ENCODE assay signal across 19 cellular contexts in genomic region chr17:62017496-62017895, GRCh38. TPM values are rescaled to one million over a fixed set of nuclear protein-coding genes. Genes with fewer than 3 reads are reported as not detected.
A peak's percentile ranks its signal among the peaks of the same experiment; 100 is the strongest.
DNase-seq lines count a peak whose midpoint lies in the region; ATAC-seq, FAIRE-seq and TF ChIP-seq lines count a peak whose summit lies in the region.
"Had no signal": no experiment of that assay in that cellular context is flagged by ENCODE, and none has a peak within 500 bp of the region (broad histone marks: within the 10 kb centered on the region; RNA-seq: fewer than 3 reads in every experiment).

No MANE protein-coding gene starts in this region.

- H3K4me3 ChIP-seq in AG04450 (ENCODE audit: low read depth, low read length), result no peak overlapping the region
- H3K4me3 ChIP-seq in IMR-90 (ENCODE audit: insufficient read depth, low read depth, low read length), result no peak overlapping the region
- H3K4me3 ChIP-seq in GM12878, result no peak overlapping the region
- no peak overlapping the region for H3K4me3 ChIP-seq in foreskin fibroblast (ENCODE audit: low read depth in 1 of 2, low read length in 2 of 2)
- no peak overlapping the region for H3K4me3 ChIP-seq in pancreas
- H3K4me3 ChIP-seq in GM23338, result no peak overlapping the region
- H3K4me3 ChIP-seq in aorta (ENCODE audit: low read length in 2 of 2), result no peak overlapping the region
- H3K4me3 ChIP-seq: A549, upper lobe of right lung had no signal

- H3K79me1 ChIP-seq in IMR-90 (ENCODE audit: low read depth in 1 of 2, low read length in 2 of 2), result peaks cover 12 to 38% of the 10 kb centered on the region in 2 experiments; a peak in 3 of 4 replicates

- no peak overlapping the region for H2AK9ac ChIP-seq in IMR-90 (replicated peaks; ENCODE audit: low read depth, low read length, poor library complexity)

- no peak overlapping the region for H3K4ac ChIP-seq in IMR-90 (ENCODE audit: low read depth, low read length)

- H3K36me3 Mint-ChIP-seq in GM23338 (ENCODE audit: low read depth), result peaks cover 63% of the 10 kb centered on the region

- H2AK5ac ChIP-seq in IMR-90 (ENCODE audit: low read depth, low read length), result no peak overlapping the region

- BruUV-seq in IMR-90 (replicated peaks; lab: Mats Ljungman, UMichigan), result no TSS peak
- no TSS peak for BruUV-seq in GM12878 (replicated peaks; lab: Mats Ljungman, UMichigan)

- TF ChIP-seq RAD21 in IMR-90 (IDR thresholded peaks at IDR 0.05; ENCODE audit: low read length) (no peak), GM12878 (IDR thresholded peaks at IDR 0.05; ENCODE audit: insufficient read depth, low read depth, low read length) (no peak)

- H3K23ac ChIP-seq in IMR-90 (ENCODE audit: low read depth, low read length), result no peak overlapping the region

- no CpG with 5 or more reads among the region's 1 CpG for WGBS in IMR-90 (ENCODE audit: extremely low coverage in 2 of 2, insufficient read length in 1 of 2), 2 experiments
- WGBS in GM12878 (ENCODE audit: insufficient coverage, insufficient replicate concordance, low lambda C conversion rate, missing lambda C conversion rate), result 100% methylated on average over 1 of the region's 1 CpG
- WGBS in pancreas, 2 donors, result 95 to 97% methylated on average over 1 of the region's 1 CpG
- 91 to 94% methylated on average over 1 of the region's 1 CpG for WGBS in aorta, 2 donors

- H3K14ac ChIP-seq in IMR-90 (replicated peaks; ENCODE audit: low read depth, low read length), result no peak overlapping the region

- dilution Hi-C loops in IMR-90 (cut with HindIII; ENCODE audit: low sequenced_read_pairs, unreplicated experiment), result no loop called here

- intact Hi-C loops in IMR-90 (cut with micrococcal nuclease) (no loop called here), GM12878 (cut with micrococcal nuclease; ENCODE audit: unreplicated experiment) (no loop called here), pancreas (cut with DNase I) (no loop called here), cardiac septum (cut with DNase I) (no loop called here), aorta (cut with DNase I) (no loop called here)

- no peaks in the 10 kb centered on the region; the same call in 2 of the 3 replicates for H3K4me1 Mint-ChIP-seq in GM23338
- H3K4me1 Mint-ChIP-seq: mesothelial cell of epicardium; neural crest cell; stimulated activated naive CD8-positive, alpha-beta T cell treated with anti-CD3 and anti-CD28 coated beads, Interleukin-15, amount 100 ng/mL, for 72 hours had no signal

- RAD21 ChIA-PET in GM12878 (lab: Charles Lee; ENCODE audit: unreplicated experiment), result no interaction called here

- CTCF ChIA-PET in AG04450 (lab: Charles Lee) (no interaction called here), IMR-90 (lab: Yijun Ruan, JAX) (no interaction called here), GM12878 (lab: Yijun Ruan, JAX) (interaction anchor here (2.2 kb wide), 1 partner anchor 92 kb away, joined by 9 read pairs; no protein-coding TSS in a partner anchor)

- no peaks in the 10 kb centered on the region; the same call in 1 of the 2 replicates for H3K9me3 ChIP-seq in AG04450 (ENCODE audit: control insufficient read depth, insufficient read depth, low read length)
- H3K9me3 ChIP-seq in IMR-90 (ENCODE audit: control insufficient read depth, insufficient read depth, low read length), result no peaks in the 10 kb centered on the region
- H3K9me3 ChIP-seq in GM12878 (replicated peaks; ENCODE audit: control insufficient read depth, insufficient read depth, low read length), result no peaks in the 10 kb centered on the region
- no peaks in the 10 kb centered on the region for H3K9me3 ChIP-seq in pancreas
- H3K9me3 ChIP-seq in aorta (ENCODE audit: control insufficient read depth, low read length), result no peaks in the 10 kb centered on the region
- H3K9me3 ChIP-seq: A549, upper lobe of right lung had no signal

- FAIRE-seq in GM12878 (lab: Jason Lieb, UNC) (no peak), pancreas (lab: Jason Lieb, UNC) (no peak)

- no peak overlapping the region for H2AFZ ChIP-seq in IMR-90 (replicated peaks; ENCODE audit: low read length, poor library complexity)
- no peak overlapping the region for H2AFZ ChIP-seq in GM12878 (ENCODE audit: control insufficient read depth, low read depth, low read length)
- H2AFZ ChIP-seq in GM23338, result no peak overlapping the region

- H3K9me3 Mint-ChIP-seq in GM23338, result 0 out of 3 replicates have a peak, but pooled peaks cover 4% of the 10 kb centered on the region
- H3K9me3 Mint-ChIP-seq: CD8-positive, alpha-beta memory T cell; stimulated activated naive CD8-positive, alpha-beta T cell treated with anti-CD3 and anti-CD28 coated beads, Interleukin-15, amount 100 ng/mL, for 72 hours; T-cell had no signal

- DNase-seq in AG04450 (ENCODE audit: low read depth, low spot score) (peak; percentile 8), IMR-90 (peak; percentile 76), GM12878 (ENCODE audit: low read depth, low spot score) (no peak), foreskin fibroblast (peak; percentile 47 to 73), pancreas (no peak), GM23338 (ENCODE audit: low spot score) (no peak), cardiac septum (ENCODE audit: low spot score) (no peak), aorta (no peak)
- DNase-seq: amniotic stem cell; CD8-positive, alpha-beta memory T cell; NCI-H1436; retina; stimulated activated naive CD8-positive, alpha-beta T cell treated with anti-CD3 and anti-CD28 coated beads, Interleukin-15, amount 100 ng/mL, for 72 hours; T-cell; upper lobe of right lung; WERI-Rb-1 had no signal

- no peaks in the 10 kb centered on the region for H3K27me3 Mint-ChIP-seq in GM23338 (ENCODE audit: insufficient read depth, low read depth, poor library complexity)
- H3K27me3 Mint-ChIP-seq: CD8-positive, alpha-beta memory T cell; stimulated activated naive CD8-positive, alpha-beta T cell treated with anti-CD3 and anti-CD28 coated beads, Interleukin-15, amount 100 ng/mL, for 72 hours; T-cell had no signal

- H2BK20ac ChIP-seq in IMR-90 (ENCODE audit: low read depth, low read length), result no peak overlapping the region

- H3K4me2 ChIP-seq in IMR-90 (ENCODE audit: low read depth, low read length) (no peak overlapping the region), GM12878 (ENCODE audit: control insufficient read depth, insufficient read depth) (no peak overlapping the region), GM23338 (no peak overlapping the region)
- H3K4me2 ChIP-seq: A549 had no signal

- no peaks in the 10 kb centered on the region for H3K9me2 ChIP-seq in GM23338 (ENCODE audit: insufficient read depth)

- H3K56ac ChIP-seq in IMR-90 (ENCODE audit: extremely low read depth, insufficient read depth, low read length), result no peak overlapping the region

- H3K36me3 ChIP-seq in IMR-90 (ENCODE audit: control insufficient read depth, insufficient read depth, low read length) (peaks cover 24% of the 10 kb centered on the region), GM12878 (ENCODE audit: control insufficient read depth in 2 of 2, insufficient read depth in 2 of 2, low read length in 1 of 2) (peaks cover 0 to 16% of the 10 kb centered on the region in 2 experiments; a peak in 1 of 4 replicates), pancreas (peaks cover 0 to 7% (median 5%) of the 10 kb centered on the region in 3 donors), GM23338 (ENCODE audit: insufficient read depth) (peaks cover 18% of the 10 kb centered on the region), aorta (ENCODE audit: control insufficient read depth in 1 of 2, insufficient read depth in 2 of 2, low read length in 1 of 2) (peaks cover 0 to 2% of the 10 kb centered on the region in 2 donors)

- H3K79me2 ChIP-seq in GM12878 (ENCODE audit: control insufficient read depth, insufficient read depth, low read length), result peaks cover 2% of the 10 kb centered on the region; the same call in 1 of the 2 replicates
- H3K79me2 ChIP-seq in GM23338 (replicated peaks; ENCODE audit: insufficient read depth), result peaks cover 65% of the 10 kb centered on the region

- H2BK120ac ChIP-seq in IMR-90 (ENCODE audit: low read depth, low read length), result no peak overlapping the region

- H3K27me3 ChIP-seq in AG04450 (ENCODE audit: control insufficient read depth, insufficient read depth, low read length), result no peaks in the 10 kb centered on the region
- H3K27me3 ChIP-seq in IMR-90 (ENCODE audit: control insufficient read depth, insufficient read depth, low read length), result no peaks in the 10 kb centered on the region
- H3K27me3 ChIP-seq in GM12878 (replicated peaks in 1 of 2; ENCODE audit: control insufficient read depth in 2 of 2, insufficient read depth in 2 of 2, low read length in 1 of 2), result no peaks in the 10 kb centered on the region
- no peaks in the 10 kb centered on the region for H3K27me3 ChIP-seq in pancreas
- no peaks in the 10 kb centered on the region for H3K27me3 ChIP-seq in GM23338 (ENCODE audit: insufficient read depth)
- H3K27me3 ChIP-seq in aorta (ENCODE audit: control insufficient read depth in 1 of 2, insufficient read depth in 2 of 2, low read length in 1 of 2), result no peaks in the 10 kb centered on the region
- H3K27me3 ChIP-seq: upper lobe of right lung had no signal

- TF ChIP-seq CTCF in AG04450 (IDR thresholded peaks at IDR 0.05; ENCODE audit: low read depth, low read length), result no peak
- no peak for TF ChIP-seq CTCF in IMR-90 (conservative IDR thresholded peaks at IDR 0.05; ENCODE audit: low read depth, low read length)
- no peak for TF ChIP-seq CTCF in GM12878 (IDR thresholded peaks at IDR 0.05 in 2 of 3, conservative IDR thresholded peaks at IDR 0.05 in 1 of 3; ENCODE audit: control insufficient read depth in 2 of 3, extremely low read depth in 1 of 3, insufficient read depth in 1 of 3, low read depth in 3 of 3, low read length in 3 of 3)
- TF ChIP-seq CTCF in foreskin fibroblast (IDR thresholded peaks at IDR 0.05; ENCODE audit: low read depth, low read length), result no peak
- no peak for TF ChIP-seq CTCF in pancreas (IDR thresholded peaks at IDR 0.05)
- TF ChIP-seq CTCF in GM23338 (conservative IDR thresholded peaks at IDR 0.05; ENCODE audit: low read depth in 2 of 2), result no peak

- TF ChIP-seq EP300 in GM12878 (IDR thresholded peaks at IDR 0.05; ENCODE audit: borderline replicate concordance in 1 of 2, control insufficient read depth in 1 of 2, low read depth in 2 of 2, low read length in 2 of 2), result no peak

- H4K20me1 ChIP-seq in IMR-90 (ENCODE audit: insufficient read depth, low read length) (peaks cover 11% of the 10 kb centered on the region), GM12878 (ENCODE audit: control insufficient read depth, insufficient read depth) (no peaks in the 10 kb centered on the region), GM23338 (replicated peaks; ENCODE audit: insufficient read depth) (no peaks in the 10 kb centered on the region; the same call in 1 of the 2 replicates)

- no peak overlapping the region for H3K9ac ChIP-seq in IMR-90 (ENCODE audit: low read depth, low read length)
- H3K9ac ChIP-seq in GM12878 (ENCODE audit: control insufficient read depth, insufficient read depth, low read length), result no peak overlapping the region

- no peak overlapping the region for H4K91ac ChIP-seq in IMR-90 (ENCODE audit: insufficient read depth, low read depth, low read length)

- no peaks in the 10 kb centered on the region for H3F3A ChIP-seq in GM23338 (replicated peaks; ENCODE audit: low read depth)

- POLR2A ChIA-PET in AG04450 (lab: Yijun Ruan, JAX) (no interaction called here), IMR-90 (lab: Charles Lee; ENCODE audit: unreplicated experiment) (no interaction called here), GM12878 (lab: Charles Lee) (interaction anchor here (0.6 kb wide), 1 partner anchor 18 kb away, joined by 4 read pairs; no protein-coding TSS in a partner anchor)

- no peak overlapping the region for H4K5ac ChIP-seq in IMR-90 (ENCODE audit: low read depth, low read length)

- H3K4me3 Mint-ChIP-seq in GM23338, result no peak overlapping the region
- H3K4me3 Mint-ChIP-seq: CD8-positive, alpha-beta memory T cell; mesothelial cell of epicardium; neural crest cell; stimulated activated naive CD8-positive, alpha-beta T cell treated with anti-CD3 and anti-CD28 coated beads, Interleukin-15, amount 100 ng/mL, for 72 hours; T-cell had no signal

- H2BK15ac ChIP-seq in IMR-90 (ENCODE audit: low read depth, low read length), result no peak overlapping the region

- no peak overlapping the region for H4K8ac ChIP-seq in IMR-90 (ENCODE audit: low read depth in 2 of 2, low read length in 2 of 2)

- TF ChIP-seq POLR2A in IMR-90 (IDR thresholded peaks at IDR 0.05; ENCODE audit: low read depth, low read length) (no peak), GM12878 (IDR thresholded peaks at IDR 0.05; ENCODE audit: low read depth, low read length) (no peak)

- in situ Hi-C loops in IMR-90 (cut with MboI; ENCODE audit: low sequenced_read_pairs), result no loop called here
- in situ Hi-C loops in GM12878 (cut with MboI), result no loop called here

- H3K9me1 ChIP-seq in IMR-90 (ENCODE audit: insufficient read depth, low read length), result no peaks in the 10 kb centered on the region

- H3K27ac ChIP-seq in AG04450 (ENCODE audit: low read depth, low read length) (no peak overlapping the region), IMR-90 (ENCODE audit: insufficient read depth, low read length) (no peak overlapping the region), GM12878 (ENCODE audit: control insufficient read depth, insufficient read depth) (no peak overlapping the region), pancreas (no peak overlapping the region), GM23338 (ENCODE audit: low read depth) (no peak overlapping the region), aorta (ENCODE audit: low read depth in 1 of 2, low read length in 2 of 2) (no peak overlapping the region)
- H3K27ac ChIP-seq: A549, upper lobe of right lung, WERI-Rb-1 had no signal

- ATAC-seq in IMR-90 (ENCODE audit: low read depth) (peak; percentile 67), GM12878 (no peak), pancreas (no peak), GM23338 (no peak), aorta (ENCODE audit: low FRiP score) (no peak)
- ATAC-seq: stimulated activated naive CD8-positive, alpha-beta T cell treated with anti-CD3 and anti-CD28 coated beads, Interleukin-15, amount 100 ng/mL, for 72 hours; T-cell; upper lobe of right lung had no signal

- no peak overlapping the region for H3K27ac Mint-ChIP-seq in GM23338
- H3K27ac Mint-ChIP-seq: stimulated activated naive CD8-positive, alpha-beta T cell treated with anti-CD3 and anti-CD28 coated beads, Interleukin-15, amount 100 ng/mL, for 72 hours; T-cell had no signal

- SMC1A ChIA-PET in GM12878 (lab: Charles Lee; ENCODE audit: uncharacterized antibody, unreplicated experiment), result interaction anchor here (0.6 to 1.2 kb wide), 6 partner anchors 10 to 92 kb away, joined by 3 to 5 read pairs (median 4); no protein-coding TSS in a partner anchor

- H3K4me1 ChIP-seq in IMR-90 (ENCODE audit: control insufficient read depth, insufficient read depth, low read length), result no peaks in the 10 kb centered on the region
- no peaks in the 10 kb centered on the region for H3K4me1 ChIP-seq in GM12878 (ENCODE audit: control insufficient read depth, insufficient read depth, low read length)
- H3K4me1 ChIP-seq in pancreas, result peaks cover 0 to 4% (median 0%) of the 10 kb centered on the region in 3 donors
- H3K4me1 ChIP-seq in GM23338 (ENCODE audit: insufficient read depth), result no peaks in the 10 kb centered on the region
- no peaks in the 10 kb centered on the region for H3K4me1 ChIP-seq in aorta (ENCODE audit: control insufficient read depth in 1 of 2, insufficient read depth in 2 of 2, low read length in 2 of 2)
- H3K4me1 ChIP-seq: upper lobe of right lung had no signal

- H2BK5ac ChIP-seq in IMR-90 (ENCODE audit: low read depth, low read length, poor library complexity, severe bottlenecking), result peak overlapping the region; percentile 30

- H3K18ac ChIP-seq in IMR-90 (ENCODE audit: low read depth, low read length), result no peak overlapping the region

RNA-seq across cellular contexts. Expression of gene MED13, which starts 47.6 kb away (rescaled TPM):
- 27.9 and 35.2 TPM in 2 replicates for polyA plus RNA-seq in AG04450 (2011; rRNA removed)
- polyA minus RNA-seq in AG04450 (2011; rRNA and poly(A)+ RNA removed), result 126 and 155 TPM in 2 replicates
- 51.1 and 67.2 TPM in 2 replicates for total RNA-seq in IMR-90 (2012; rRNA removed)
- polyA plus RNA-seq in IMR-90 (2012; rRNA removed), result 7.1 and 9.7 TPM in 2 replicates
- 1.5 and 3.2 TPM in 2 replicates for polyA plus RNA-seq in IMR-90 (2012; cell fraction: cytosol; rRNA removed)
- 2.9 and 17.1 TPM in 2 replicates for polyA plus RNA-seq in IMR-90 (2012; cell fraction: nucleus; rRNA removed; ENCODE audit: low replicate concordance)
- 241 and 272 TPM in 2 replicates for total RNA-seq in GM12878 (2013; cell fraction: nucleolus; rRNA removed)
- 29.3 and 38.7 TPM in 2 replicates for total RNA-seq in GM12878 (2014; rRNA removed)
- 47.9 and 49.7 TPM in 2 replicates for total RNA-seq in GM12878 (2014; rRNA removed; fragmentation: Illumina TruSeq; extraction: Trizol)
- 47.5 and 49.5 TPM in 2 replicates for total RNA-seq in GM12878 (2021)
- polyA plus RNA-seq in GM12878 (2011; ENCODE audit: low read depth), result 12.7 TPM
- 41.3 and 43.3 TPM in 2 replicates for polyA plus RNA-seq in GM12878 (2011; rRNA removed)
- polyA plus RNA-seq in GM12878 (2011; cell fraction: cytosol; rRNA removed), result 17.4 and 22.9 TPM in 2 replicates
- polyA plus RNA-seq in GM12878 (2011; cell fraction: nucleus; rRNA removed), result 28.9 and 29.1 TPM in 2 replicates
- polyA plus RNA-seq in GM12878 (2012), result 12.0 and 16.6 TPM in 2 replicates
- polyA plus RNA-seq in GM12878 (2014; fragmentation: Illumina TruSeq; extraction: Trizol), result 33.4 and 33.5 TPM in 2 replicates
- 1 to 10 TPM; 5.4 to 6.7 TPM for polyA plus RNA-seq in GM12878 (2014; fragmentation: Nextera tagmentation; extraction: Ambion mirVana)
- 13.3 and 13.7 TPM in 2 replicates for polyA plus RNA-seq in GM12878 (2014; rRNA removed)
- polyA plus RNA-seq in GM12878 (2016; fragmentation: Nextera tagmentation; extraction: Ambion mirVana), result 1 to 10 TPM; 4.6 to 4.7 TPM
- polyA minus RNA-seq in GM12878 (2011; rRNA and poly(A)+ RNA removed), result 159 and 219 TPM in 2 replicates
- 36.9 and 43.6 TPM in 2 replicates for polyA minus RNA-seq in GM12878 (2011; cell fraction: cytosol; rRNA and poly(A)+ RNA removed)
- polyA minus RNA-seq in GM12878 (2011; cell fraction: nucleus; rRNA and poly(A)+ RNA removed), result 68.2 and 98.2 TPM in 2 replicates
- total RNA-seq in pancreas, result 10 to 100 TPM; 27.4 to 39.8 (median 29.2) TPM
- 1 to 10 TPM; 5.0 to 5.9 TPM for polyA plus RNA-seq in pancreas
- total RNA-seq in GM23338 (2014; rRNA removed; shearing (Covaris generic)), result 45.8 and 47.1 TPM in 2 replicates
- polyA plus RNA-seq in GM23338 (2016; fragmentation: Nextera tagmentation; extraction: Ambion mirVana), result 11.8 and 13.0 TPM in 2 replicates
- 47.4 TPM for total RNA-seq in cardiac septum
- 10 to 100 TPM; 80.1 to 80.4 TPM for total RNA-seq in aorta
- 10 to 100 TPM in 1 of 2 donors, 1 to 10 TPM in 1; 4.8 to 14.8 TPM for polyA plus RNA-seq in aorta

Comparison
In these comparisons a context has a peak if more than half of its experiments do, and no peak if none do; other contexts are left out.
1. DNase-seq: peak in AG04450 (single experiment), IMR-90 (single experiment) and foreskin fibroblast (2 of 2); none in GM12878 (single experiment), pancreas (0 of 6), GM23338 (single experiment), cardiac septum (single experiment) and aorta (0 of 2).